ENCODE assay signal across 10 cellular contexts in genomic region chr1:59061876-59062275, GRCh38.
DNase-seq lines count a peak whose midpoint lies in the region; ATAC-seq and TF ChIP-seq lines count a peak whose summit lies in the region.
"Had no signal": no experiment of that assay in that cellular context is flagged by ENCODE, and none has a peak within 500 bp of the region (broad histone marks: within the 10 kb centered on the region; RNA-seq: fewer than 3 reads in every experiment).

No MANE protein-coding gene starts in this region.

- H3K27me3 ChIP-seq in Peyer's patch (no peaks in the 10 kb centered on the region), esophagus squamous epithelium (no peaks in the 10 kb centered on the region), BE2C (no peaks in the 10 kb centered on the region)

- H3K36me3 ChIP-seq in Peyer's patch (no peaks in the 10 kb centered on the region), esophagus squamous epithelium (no peaks in the 10 kb centered on the region), BE2C (no peaks in the 10 kb centered on the region)

- H3K4me3 ChIP-seq in AG10803 (ENCODE audit: low read length): peak overlapping the region; percentile 54
- H3K4me3 ChIP-seq in Peyer's patch: no peak overlapping the region
- H3K4me3 ChIP-seq in esophagus squamous epithelium: peak overlapping the region in 2 of 4 donors; percentile 15 to 51
- no peak overlapping the region for H3K4me3 ChIP-seq in BE2C (ENCODE audit: low read depth, low read length)

- CTCF ChIA-PET in activated CD8-positive, alpha-beta T cell treated with anti-CD3 and anti-CD28 coated beads for 36 hours (lab: Charles Lee): no interaction called here

- H3K36me3 Mint-ChIP-seq in activated CD8-positive, alpha-beta T cell treated with anti-CD3 and anti-CD28 coated beads for 36 hours (ENCODE audit: low read depth): no peaks in the 10 kb centered on the region

- intact Hi-C loops in esophagus squamous epithelium (cut with DNase I): loop anchor here (10.0 kb wide), 1 partner anchor 277 kb away; the partner anchor contains the start of gene JUN
- intact Hi-C loops in activated CD8-positive, alpha-beta T cell treated with anti-CD3 and anti-CD28 coated beads for 36 hours (cut with micrococcal nuclease): no loop called here

- no peak for TF ChIP-seq POLR2A in Peyer's patch (IDR thresholded peaks at IDR 0.05)
- TF ChIP-seq POLR2A in esophagus squamous epithelium (IDR thresholded peaks at IDR 0.05): peak in 1 of 4 donors; percentile 61

- peaks cover 0 to 15% (median 4%) of the 10 kb centered on the region in 4 donors for H3K4me1 ChIP-seq in Peyer's patch
- peaks cover 26 to 85% (median 34%) of the 10 kb centered on the region in 3 donors for H3K4me1 ChIP-seq in esophagus squamous epithelium
- peaks cover 6% of the 10 kb centered on the region; the same call in 1 of the 2 replicates for H3K4me1 ChIP-seq in BE2C

- no peak overlapping the region for H3K27ac Mint-ChIP-seq in activated CD8-positive, alpha-beta T cell treated with anti-CD3 and anti-CD28 coated beads for 36 hours

- no peaks in the 10 kb centered on the region for H3K9me3 ChIP-seq in Peyer's patch
- H3K9me3 ChIP-seq in esophagus squamous epithelium: no peaks in the 10 kb centered on the region
- H3K9me3 ChIP-seq in BE2C: no peaks in the 10 kb centered on the region

- no peaks in the 10 kb centered on the region for H3K9me3 Mint-ChIP-seq in activated CD8-positive, alpha-beta T cell treated with anti-CD3 and anti-CD28 coated beads for 36 hours
- H3K9me3 Mint-ChIP-seq: central memory CD8-positive, alpha-beta T cell had no signal

- DNase-seq in AG10803 (ENCODE audit: low read depth): peak; percentile 97
- DNase-seq in Peyer's patch: peak in 2 of 3 donors; percentile 35 to 68
- no peak for DNase-seq in esophagus squamous epithelium (lab: John Stamatoyannopoulos, UW)
- no peak for DNase-seq in omental fat pad (ENCODE audit: low spot score)
- no peak for DNase-seq in NCI-H2171 (lab: John Stamatoyannopoulos, UW)
- DNase-seq in activated CD8-positive, alpha-beta T cell treated with anti-CD3 and anti-CD28 coated beads for 36 hours: no peak
- no peak for DNase-seq in BE2C
- DNase-seq: NCI-H1436 treated with DMSO at 0.1 percent for 48 hours had no signal

- H3K4me1 Mint-ChIP-seq in activated CD8-positive, alpha-beta T cell treated with anti-CD3 and anti-CD28 coated beads for 36 hours (ENCODE audit: low read depth): peaks cover 29% of the 10 kb centered on the region

- POLR2A ChIA-PET in activated CD8-positive, alpha-beta T cell treated with anti-CD3 and anti-CD28 coated beads for 36 hours (lab: Charles Lee): interaction anchor here (0.6 to 5.0 kb wide), 5 partner anchors 9 to 22 kb away, joined by 3 to 17 read pairs (median 3); no protein-coding TSS in a partner anchor

- TF ChIP-seq CTCF in AG10803 (conservative IDR thresholded peaks at IDR 0.05; ENCODE audit: low read length) (no peak; the same call in 1 of the 2 replicates), Peyer's patch (IDR thresholded peaks at IDR 0.05) (no peak), esophagus squamous epithelium (IDR thresholded peaks at IDR 0.05) (no peak), omental fat pad (IDR thresholded peaks at IDR 0.05) (no peak), BE2C (IDR thresholded peaks at IDR 0.05; ENCODE audit: low read depth, low read length) (no peak)
- TF ChIP-seq CTCF in activated CD8-positive, alpha-beta T cell treated with anti-CD3 and anti-CD28 coated beads for 36 hours (IDR thresholded peaks at IDR 0.05): no peak

- 68 to 83% methylated on average over 1 to 2 of the region's 2 CpGs for WGBS in esophagus squamous epithelium, 2 donors

- ATAC-seq in omental fat pad (ENCODE audit: low FRiP score) (peak; percentile 9), GM21515 (IDR thresholded peaks at IDR 0.05; ENCODE audit: unreplicated experiment) (no peak)
- ATAC-seq in activated CD8-positive, alpha-beta T cell treated with anti-CD3 and anti-CD28 coated beads for 36 hours: no peak

- peak overlapping the region; percentile 18 to 58 (median 42) for H3K27ac ChIP-seq in Peyer's patch
- peak overlapping the region; percentile 61 to 84 (median 80) for H3K27ac ChIP-seq in esophagus squamous epithelium

- H3K27me3 Mint-ChIP-seq in activated CD8-positive, alpha-beta T cell treated with anti-CD3 and anti-CD28 coated beads for 36 hours: no peaks in the 10 kb centered on the region
- H3K27me3 Mint-ChIP-seq: central memory CD8-positive, alpha-beta T cell had no signal

- no peak overlapping the region for H3K4me3 Mint-ChIP-seq in activated CD8-positive, alpha-beta T cell treated with anti-CD3 and anti-CD28 coated beads for 36 hours
- H3K4me3 Mint-ChIP-seq: central memory CD8-positive, alpha-beta T cell had no signal

Comparison
In these comparisons a context has a peak if more than half of its experiments do, and no peak if none do; other contexts are left out.
1. DNase-seq: peak in AG10803 (single experiment) and Peyer's patch (2 of 3); none in esophagus squamous epithelium (single experiment), omental fat pad (single experiment), NCI-H2171 (single experiment), activated CD8-positive, alpha-beta T cell treated with anti-CD3 and anti-CD28 coated beads for 36 hours (single experiment) and BE2C (single experiment).